ENCODE assay signal across 18 cellular contexts in genomic region chr10:130751106-130751840, GRCh38.
"Had no signal": no experiment of that assay in that cellular context is flagged by ENCODE, and none has a peak within 500 bp of the region (broad histone marks: within the 10 kb centered on the region; RNA-seq: fewer than 3 reads in every experiment).

No MANE protein-coding gene starts in this region.

- H3K9me3 ChIP-seq: SK-N-SH had no signal

- H3K4me3 ChIP-seq: breast epithelium, heart left ventricle, tibial nerve had no signal

- FAIRE-seq: astrocyte, islet of Langerhans had no signal

- H3K27me3 ChIP-seq: tibial nerve had no signal

- ATAC-seq: heart left ventricle; left colon; naive thymus-derived CD4-positive, alpha-beta T cell; stimulated activated naive CD8-positive, alpha-beta T cell treated with anti-CD3 and anti-CD28 coated beads, Interleukin-15, Interleukin-2, amounts not matched to agents 100 U/mL and 50 U/mL, for 24 hours had no signal

- H3K4me1 ChIP-seq: breast epithelium, heart left ventricle, tibial nerve had no signal

- H3K9ac ChIP-seq: SK-N-SH had no signal

- H3K36me3 ChIP-seq: breast epithelium, heart left ventricle, tibial nerve had no signal

- DNase-seq: activated CD4-positive, alpha-beta memory T cell treated with anti-CD3 and anti-CD28 coated beads for 36 hours; activated CD4-positive, alpha-beta T cell treated with anti-CD3 and anti-CD28 coated beads for 48 hours; activated T-cell treated with anti-CD3 and anti-CD28 coated beads, Interleukin-2, amount 50 U/mL, for 48 hours; cortex of kidney; left colon; mesendoderm; naive thymus-derived CD4-positive, alpha-beta T cell; occipital lobe; SK-N-SH; stimulated activated CD4-positive, alpha-beta T cell treated with anti-CD3 and anti-CD28 coated beads, Interleukin-4, amount 100 ng/mL, for 1 hour; stimulated activated naive CD8-positive, alpha-beta T cell treated with anti-CD3 and anti-CD28 coated beads, Interleukin-15, Interleukin-2, amounts not matched to agents 100 U/mL and 50 U/mL, for 24 hours; T-helper 2 cell had no signal

- H3K27ac ChIP-seq: breast epithelium, epithelial cell of prostate, heart left ventricle, tibial nerve had no signal
